In genomic region chr16:85914423-85914794, GRCh38 we compare ENCODE assay signal across 1 cellular context.
TF ChIP-seq lines count a peak whose summit lies in the region.

No MANE protein-coding gene starts in this region.

TF ChIP-seq in GM12878, 131 proteins besides CTCF, POLR2A, EP300 and RAD21:
- TF ChIP-seq FOXK2 (IDR thresholded peaks at IDR 0.05) = no peak
- no peak for TF ChIP-seq ZBTB40 (IDR thresholded peaks at IDR 0.05; ENCODE audit: borderline replicate concordance)
- TF ChIP-seq POLR2AphosphoS5 (IDR thresholded peaks at IDR 0.05; ENCODE audit: low read length) = 0 out of 2 replicates have a peak, but pooled peaks have one; percentile 6
- TF ChIP-seq YY1 (IDR thresholded peaks at IDR 0.05; ENCODE audit: low read depth, low read length) = no peak
- peak; percentile 29; the same call in 1 of the 2 replicates for TF ChIP-seq POLR2AphosphoS2 (IDR thresholded peaks at IDR 0.05; ENCODE audit: low read depth, low read length)
- TF ChIP-seq TCF7 (IDR thresholded peaks at IDR 0.05; ENCODE audit: borderline replicate concordance) = no peak
- no peak for TF ChIP-seq REST (IDR thresholded peaks at IDR 0.05; ENCODE audit: low read depth, low read length)
